In genomic region chr2:30410217-30410616, GRCh38 we compare ENCODE assay signal across 8 cellular contexts. TPM values are rescaled to one million over a fixed set of nuclear protein-coding genes. Genes with fewer than 3 reads are reported as not detected.
DNase-seq lines count a peak whose midpoint lies in the region; TF ChIP-seq lines count a peak whose summit lies in the region.
"Had no signal": no experiment of that assay in that cellular context is flagged by ENCODE, and none has a peak within 500 bp of the region (broad histone marks: within the 10 kb centered on the region; RNA-seq: fewer than 3 reads in every experiment).

No MANE protein-coding gene starts in this region.

- H3K4me3 Mint-ChIP-seq in HFFc6: peak overlapping the region; percentile 4; the same call in 1 of the 2 replicates
- no peak overlapping the region for H3K4me3 Mint-ChIP-seq in nephron
- no peak overlapping the region for H3K4me3 Mint-ChIP-seq in CD8-positive, alpha-beta memory T cell

- POLR2A ChIA-PET in CD8-positive, alpha-beta memory T cell (lab: Charles Lee): no interaction called here

- H3K4me1 Mint-ChIP-seq in HFFc6 (ENCODE audit: low read depth) (peaks cover 69% of the 10 kb centered on the region), nephron (peaks cover 96% of the 10 kb centered on the region)
- peaks cover 0 to 13% (median 12%) of the 10 kb centered on the region in 3 donors for H3K4me1 Mint-ChIP-seq in CD8-positive, alpha-beta memory T cell

- H3K9ac ChIP-seq in Karpas-422 (ENCODE audit: low read length): no peak overlapping the region

- no peaks in the 10 kb centered on the region for H3K36me3 ChIP-seq in CD8-positive, alpha-beta memory T cell (ENCODE audit: insufficient read depth, low read length)
- no peaks in the 10 kb centered on the region for H3K36me3 ChIP-seq in Karpas-422 (ENCODE audit: insufficient read depth, low read length)

- in situ Hi-C loops in astrocyte of the spinal cord (cut with HindIII; ENCODE audit: low sequenced_read_pairs): no loop called here

- H3K27me3 Mint-ChIP-seq in HFFc6 (ENCODE audit: insufficient read depth) (peaks cover 5% of the 10 kb centered on the region; the same call in 1 of the 2 replicates), nephron (ENCODE audit: low read depth) (peaks cover 11% of the 10 kb centered on the region)
- no peaks in the 10 kb centered on the region for H3K27me3 Mint-ChIP-seq in CD8-positive, alpha-beta memory T cell

- DNase-seq in COLO829 (ENCODE audit: low spot score) (peak; percentile 51), HFFc6 (peak; percentile 63), astrocyte of the spinal cord (ENCODE audit: low read depth, low spot score) (peak; percentile 44), medulla oblongata (ENCODE audit: extremely low spot score) (no peak), Karpas-422 (no peak)
- no peak for DNase-seq in CD8-positive, alpha-beta memory T cell
- DNase-seq: hippocampal formation had no signal

- CTCF ChIA-PET in CD8-positive, alpha-beta memory T cell (lab: Charles Lee): no interaction called here

- H3K4me3 ChIP-seq in astrocyte of the spinal cord (ENCODE audit: low read depth, low read length): no peak overlapping the region
- H3K4me3 ChIP-seq in CD8-positive, alpha-beta memory T cell (ENCODE audit: low read length): no peak overlapping the region
- no peak overlapping the region for H3K4me3 ChIP-seq in Karpas-422 (ENCODE audit: low read length)

- H3K36me3 Mint-ChIP-seq in HFFc6 (ENCODE audit: low read depth): no peaks in the 10 kb centered on the region
- no peaks in the 10 kb centered on the region for H3K36me3 Mint-ChIP-seq in nephron (ENCODE audit: low read depth)
- H3K36me3 Mint-ChIP-seq in CD8-positive, alpha-beta memory T cell: no peaks in the 10 kb centered on the region

- no peak overlapping the region for H3K27ac ChIP-seq in CD8-positive, alpha-beta memory T cell (ENCODE audit: low read depth, low read length)
- H3K27ac ChIP-seq in Karpas-422 (ENCODE audit: low read length): no peak overlapping the region

- H3K9me3 Mint-ChIP-seq in HFFc6 (no peaks in the 10 kb centered on the region), nephron (no peaks in the 10 kb centered on the region)
- no peaks in the 10 kb centered on the region for H3K9me3 Mint-ChIP-seq in CD8-positive, alpha-beta memory T cell

- no peaks in the 10 kb centered on the region for H3K79me2 ChIP-seq in Karpas-422 (ENCODE audit: low read length)

- H3K27ac Mint-ChIP-seq in HFFc6 (peak overlapping the region; percentile 81), nephron (peak overlapping the region; percentile 94 to 98 (median 98))
- H3K27ac Mint-ChIP-seq in CD8-positive, alpha-beta memory T cell: peak overlapping the region in 2 of 8 donors; percentile 11 to 71

- H4K20me1 ChIP-seq in Karpas-422 (ENCODE audit: insufficient read depth, low read depth, low read length): no peaks in the 10 kb centered on the region

- TF ChIP-seq CTCF in HFFc6 (IDR thresholded peaks at IDR 0.05) (no peak), astrocyte of the spinal cord (IDR thresholded peaks at IDR 0.05; ENCODE audit: low read depth, low read length) (no peak), nephron (IDR thresholded peaks at IDR 0.05; ENCODE audit: unreplicated experiment in 3 of 3) (no peak)

- no peaks in the 10 kb centered on the region for H3K9me2 ChIP-seq in Karpas-422 (replicated peaks; ENCODE audit: insufficient read depth, low read length)

- no peaks in the 10 kb centered on the region for H3K27me3 ChIP-seq in CD8-positive, alpha-beta memory T cell (ENCODE audit: insufficient read depth, low read length, poor library complexity, severe bottlenecking)
- H3K27me3 ChIP-seq in Karpas-422 (ENCODE audit: low read length): no peaks in the 10 kb centered on the region

- no peaks in the 10 kb centered on the region for H3K9me3 ChIP-seq in CD8-positive, alpha-beta memory T cell (ENCODE audit: low read length)
- H3K9me3 ChIP-seq in Karpas-422 (ENCODE audit: low read length): no peaks in the 10 kb centered on the region

- no peak overlapping the region for H3K4me2 ChIP-seq in Karpas-422 (ENCODE audit: low read depth, low read length, poor library complexity, severe bottlenecking)

- peaks cover 3% of the 10 kb centered on the region for H3K4me1 ChIP-seq in CD8-positive, alpha-beta memory T cell (ENCODE audit: insufficient read depth, low read length)
- no peaks in the 10 kb centered on the region for H3K4me1 ChIP-seq in Karpas-422 (ENCODE audit: low read length)

- no peak overlapping the region for H2AFZ ChIP-seq in Karpas-422 (ENCODE audit: low read length)

RNA-seq across cellular contexts. Expression of gene LCLAT1, which starts 36.8 kb away (rescaled TPM):
- total RNA-seq in HFFc6 (2021; fragmentation: NEBNext Ultra II Directional; extraction: Animal tissue kit (Norgen Biotek cat#: 25700)): 10 to 100 TPM; 21.0 to 27.0 (median 23.0) TPM
- 10 to 100 TPM; 29.9 to 31.0 TPM for total RNA-seq in CD8-positive, alpha-beta memory T cell
- polyA plus RNA-seq in CD8-positive, alpha-beta memory T cell: 18.0 TPM
- total RNA-seq in Karpas-422 (2014; rRNA removed; shearing (Covaris generic); ENCODE audit: low replicate concordance): 11.4 and 21.7 TPM in 2 replicates

Comparison
In these comparisons a context has a peak if more than half of its experiments do, and no peak if none do; other contexts are left out.
1. DNase-seq: peak in COLO829 (single experiment), HFFc6 (single experiment) and astrocyte of the spinal cord (single experiment); none in CD8-positive, alpha-beta memory T cell (0 of 5), medulla oblongata (single experiment) and Karpas-422 (single experiment).